In the genomic region with DNA sequence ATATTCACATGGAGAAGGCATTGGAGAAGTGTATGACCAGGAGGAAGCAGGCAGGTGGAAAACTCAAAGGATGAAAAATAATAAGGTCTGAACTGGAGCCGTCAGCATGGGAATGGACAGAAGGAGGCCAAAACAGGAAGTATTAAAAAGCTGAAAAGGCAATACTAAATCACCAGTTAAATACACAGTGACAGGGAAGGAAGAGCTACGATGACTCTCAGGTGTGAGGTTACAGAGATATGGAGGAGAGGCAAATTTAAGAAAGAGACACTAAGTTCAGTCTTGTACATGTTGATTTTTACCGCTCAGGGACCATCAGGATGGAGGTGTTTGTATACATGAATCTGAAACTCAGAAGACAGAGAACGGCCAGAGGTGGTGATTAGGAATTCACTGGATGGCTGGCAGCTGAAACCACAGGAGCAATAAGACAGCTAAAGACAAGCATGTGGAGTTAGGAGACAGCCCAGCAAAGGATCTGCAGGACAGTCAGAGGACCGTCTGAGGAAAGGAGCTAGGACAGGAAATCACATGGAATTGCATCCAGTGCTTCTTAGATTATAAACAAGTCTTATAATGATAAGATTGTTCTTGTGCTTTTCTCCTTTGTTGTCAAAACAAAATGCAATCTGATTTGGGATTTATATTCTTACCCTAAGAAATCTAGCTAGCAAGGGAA, we compare ENCODE assay signal across 25 cellular contexts. TPM values are rescaled to one million over a fixed set of nuclear protein-coding genes. Genes with fewer than 3 reads are reported as not detected.
DNase-seq lines count a peak whose midpoint lies in the region; ATAC-seq and TF ChIP-seq lines count a peak whose summit lies in the region.
"Had no signal": no experiment of that assay in that cellular context is flagged by ENCODE, and none has a peak within 500 bp of the region (broad histone marks: within the 10 kb centered on the region; RNA-seq: fewer than 3 reads in every experiment).

No MANE protein-coding gene starts in this region.

- DNase-seq in WTC11 (ENCODE audit: low spot score) = no peak
- DNase-seq in glomerular visceral epithelial cell (ENCODE audit: extremely low spot score) = peak; percentile 22
- no peak for DNase-seq in osteoblast (ENCODE audit: insufficient read length, low spot score, missing footprints)
- no peak for DNase-seq in NK-92 (lab: John Stamatoyannopoulos, UW; ENCODE audit: unreplicated experiment)
- no peak for DNase-seq in islet precursor cell
- DNase-seq in GM19238 (ENCODE audit: insufficient read length, low spot score) = no peak
- DNase-seq: activated CD4-positive, CD25-positive, alpha-beta regulatory T cell; activated CD8-positive, alpha-beta T cell treated with anti-CD3 and anti-CD28 coated beads, Interleukin-2, amount 10 ng/mL, durations not matched to agents 7 days and 5 days; activated gamma-delta T cell treated with Interleukin-2 at 50 U/mL for 16 hours; brain microvascular endothelial cell; C1 segment of cervical spinal cord; Calu3; heart right ventricle; lower lobe of right lung; NCI-H2081 treated with DMSO at 0.1 percent for 48 hours; NCI-H446; NK-92 treated with Interleukin-12 subunit alpha and Interleukin-12 subunit beta, amount 100 ng/mL, for 24 hours; RPMI8226; SK-N-SH; stimulated activated CD4-positive, alpha-beta T cell treated with anti-CD3 and anti-CD28 coated beads, Interleukin-2, amount 100 ng/mL, for 24 hours; T-helper 9 cell had no signal

- WGBS in HUES64 = 40% methylated on average over 5 of the region's 5 CpGs

- no peaks in the 10 kb centered on the region for H3K79me2 ChIP-seq in osteoblast (ENCODE audit: insufficient read depth, low read length)

- H3K9me3 Mint-ChIP-seq in WTC11 = no peaks in the 10 kb centered on the region
- H3K9me3 Mint-ChIP-seq: stimulated activated effector memory CD8-positive, alpha-beta T cell treated with anti-CD3 and anti-CD28 coated beads, Interleukin-12 subunit alpha, Interleukin-12 subunit beta, amount 100 ng/mL, for 72 hours had no signal

- H3K9ac ChIP-seq in HUES64 (ENCODE audit: low read depth, low read length) = peak overlapping the region; percentile 13; the same call in 1 of the 2 replicates
- H3K9ac ChIP-seq: SK-N-SH had no signal

- no peaks in the 10 kb centered on the region; the same call in 1 of the 2 replicates for H3K27me3 Mint-ChIP-seq in WTC11 (ENCODE audit: low read depth)

- no peaks in the 10 kb centered on the region for H4K20me1 ChIP-seq in osteoblast (ENCODE audit: insufficient read depth, low read length)

- H3K4me2 ChIP-seq in osteoblast (ENCODE audit: insufficient read depth, low read length) = no peak overlapping the region
- H3K4me2 ChIP-seq: SK-N-SH had no signal

- H3K27ac ChIP-seq in HUES64 (ENCODE audit: low read depth, low read length) (peak overlapping the region; percentile 85), osteoblast (ENCODE audit: low read depth, low read length) (no peak overlapping the region)
- H3K27ac ChIP-seq: brain microvascular endothelial cell, lower lobe of right lung, neutrophil had no signal

- peaks cover 55% of the 10 kb centered on the region for H3K4me1 ChIP-seq in HUES64 (ENCODE audit: insufficient read depth, low read length)
- H3K4me1 ChIP-seq in osteoblast (ENCODE audit: insufficient read depth, low read length) = peaks cover 16% of the 10 kb centered on the region

- peaks cover 73% of the 10 kb centered on the region for H3K4me1 Mint-ChIP-seq in WTC11
- H3K4me1 Mint-ChIP-seq: stimulated activated effector memory CD8-positive, alpha-beta T cell treated with anti-CD3 and anti-CD28 coated beads, Interleukin-12 subunit alpha, Interleukin-12 subunit beta, amount 100 ng/mL, for 72 hours had no signal

- no peak overlapping the region for H3K4me3 ChIP-seq in HUES64 (ENCODE audit: low read length)
- H3K4me3 ChIP-seq in osteoblast (ENCODE audit: insufficient read depth, low read length) = no peak overlapping the region
- H3K4me3 ChIP-seq: heart right ventricle, lower lobe of right lung, skin epidermis had no signal

- 0 out of 2 replicates have a peak overlapping the region, but pooled peaks have one; percentile 2 for H3K4me3 Mint-ChIP-seq in WTC11
- H3K4me3 Mint-ChIP-seq: activated CD8-positive, alpha-beta T cell treated with anti-CD3 and anti-CD28 coated beads, Interleukin-2, amount 10 ng/mL, durations not matched to agents 7 days and 5 days; stimulated activated effector memory CD8-positive, alpha-beta T cell treated with anti-CD3 and anti-CD28 coated beads, Interleukin-12 subunit alpha, Interleukin-12 subunit beta, amount 100 ng/mL, for 72 hours had no signal

- H3K36me3 ChIP-seq in HUES64 (ENCODE audit: insufficient read depth, low read length) (no peaks in the 10 kb centered on the region), osteoblast (ENCODE audit: insufficient read depth, low read length) (no peaks in the 10 kb centered on the region)
- H3K36me3 ChIP-seq: brain microvascular endothelial cell, heart right ventricle, lower lobe of right lung, neutrophil had no signal

- H3K36me3 Mint-ChIP-seq in WTC11 = no peaks in the 10 kb centered on the region
- H3K36me3 Mint-ChIP-seq: stimulated activated effector memory CD8-positive, alpha-beta T cell treated with anti-CD3 and anti-CD28 coated beads, Interleukin-12 subunit alpha, Interleukin-12 subunit beta, amount 100 ng/mL, for 72 hours had no signal

- POLR2A ChIA-PET in WTC11 (lab: Charles Lee) = interaction anchor here (0.7 kb wide), 1 partner anchor 1057 kb away, joined by 3 read pairs; no protein-coding TSS in a partner anchor

- peak overlapping the region; percentile 69 for H3K27ac Mint-ChIP-seq in WTC11
- H3K27ac Mint-ChIP-seq: activated CD8-positive, alpha-beta T cell treated with anti-CD3 and anti-CD28 coated beads, Interleukin-2, amount 10 ng/mL, durations not matched to agents 7 days and 5 days; stimulated activated effector memory CD8-positive, alpha-beta T cell treated with anti-CD3 and anti-CD28 coated beads, Interleukin-12 subunit alpha, Interleukin-12 subunit beta, amount 100 ng/mL, for 72 hours had no signal

- CTCF ChIA-PET in WTC11 (lab: Charles Lee) = interaction anchor here (0.9 to 4.0 kb wide), 8 partner anchors 15 to 1057 kb away, joined by 4 to 22 read pairs (median 6); a partner anchor contains a TSS

- peaks cover 9% of the 10 kb centered on the region; the same call in 1 of the 2 replicates for H3K27me3 ChIP-seq in HUES64 (ENCODE audit: insufficient read depth, low read length)
- H3K27me3 ChIP-seq in osteoblast (ENCODE audit: insufficient read depth, low read length) = peaks cover 16% of the 10 kb centered on the region
- H3K27me3 ChIP-seq: brain microvascular endothelial cell, neutrophil had no signal

- H3K9me3 ChIP-seq in HUES64 (ENCODE audit: insufficient read depth, low read depth, low read length) = no peaks in the 10 kb centered on the region
- H3K9me3 ChIP-seq in osteoblast (ENCODE audit: low read depth, low read length) = no peaks in the 10 kb centered on the region
- H3K9me3 ChIP-seq: heart right ventricle, lower lobe of right lung, neutrophil, SK-N-SH had no signal

- TF ChIP-seq CTCF in WTC11 (IDR thresholded peaks at IDR 0.05) = no peak
- no peak for TF ChIP-seq CTCF in osteoblast (IDR thresholded peaks at IDR 0.05; ENCODE audit: extremely low read depth, low read depth, low read length)

- no peak for ATAC-seq in WTC11
- ATAC-seq: activated CD8-positive, alpha-beta T cell treated with anti-CD3 and anti-CD28 coated beads, Interleukin-2, amount 10 ng/mL, durations not matched to agents 7 days and 5 days; heart right ventricle; lower lobe of right lung; stimulated activated effector memory CD8-positive, alpha-beta T cell treated with anti-CD3 and anti-CD28 coated beads, Interleukin-12 subunit alpha, Interleukin-12 subunit beta, amount 100 ng/mL, for 72 hours had no signal

- peak overlapping the region; percentile 31 for H2AFZ ChIP-seq in osteoblast (ENCODE audit: low read length)

TF ChIP-seq in WTC11, 78 proteins besides CTCF, POLR2A, EP300 and RAD21 (continues in another document):
- TF ChIP-seq, protein P1, sequence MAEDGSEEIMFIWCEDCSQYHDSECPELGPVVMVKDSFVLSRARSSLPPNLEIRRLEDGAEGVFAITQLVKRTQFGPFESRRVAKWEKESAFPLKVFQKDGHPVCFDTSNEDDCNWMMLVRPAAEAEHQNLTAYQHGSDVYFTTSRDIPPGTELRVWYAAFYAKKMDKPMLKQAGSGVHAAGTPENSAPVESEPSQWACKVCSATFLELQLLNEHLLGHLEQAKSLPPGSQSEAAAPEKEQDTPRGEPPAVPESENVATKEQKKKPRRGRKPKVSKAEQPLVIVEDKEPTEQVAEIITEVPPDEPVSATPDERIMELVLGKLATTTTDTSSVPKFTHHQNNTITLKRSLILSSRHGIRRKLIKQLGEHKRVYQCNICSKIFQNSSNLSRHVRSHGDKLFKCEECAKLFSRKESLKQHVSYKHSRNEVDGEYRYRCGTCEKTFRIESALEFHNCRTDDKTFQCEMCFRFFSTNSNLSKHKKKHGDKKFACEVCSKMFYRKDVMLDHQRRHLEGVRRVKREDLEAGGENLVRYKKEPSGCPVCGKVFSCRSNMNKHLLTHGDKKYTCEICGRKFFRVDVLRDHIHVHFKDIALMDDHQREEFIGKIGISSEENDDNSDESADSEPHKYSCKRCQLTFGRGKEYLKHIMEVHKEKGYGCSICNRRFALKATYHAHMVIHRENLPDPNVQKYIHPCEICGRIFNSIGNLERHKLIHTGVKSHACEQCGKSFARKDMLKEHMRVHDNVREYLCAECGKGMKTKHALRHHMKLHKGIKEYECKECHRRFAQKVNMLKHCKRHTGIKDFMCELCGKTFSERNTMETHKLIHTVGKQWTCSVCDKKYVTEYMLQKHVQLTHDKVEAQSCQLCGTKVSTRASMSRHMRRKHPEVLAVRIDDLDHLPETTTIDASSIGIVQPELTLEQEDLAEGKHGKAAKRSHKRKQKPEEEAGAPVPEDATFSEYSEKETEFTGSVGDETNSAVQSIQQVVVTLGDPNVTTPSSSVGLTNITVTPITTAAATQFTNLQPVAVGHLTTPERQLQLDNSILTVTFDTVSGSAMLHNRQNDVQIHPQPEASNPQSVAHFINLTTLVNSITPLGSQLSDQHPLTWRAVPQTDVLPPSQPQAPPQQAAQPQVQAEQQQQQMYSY (CRISPR knock-in tag; IDR thresholded peaks at IDR 0.05) = no peak
- TF ChIP-seq GRHL2 (CRISPR knock-in tag; IDR thresholded peaks at IDR 0.05; ENCODE audit: insufficient replicate concordance, severe bottlenecking) (no peak), ZNF138 (CRISPR knock-in tag; conservative IDR thresholded peaks at IDR 0.05) (no peak), ZNF671 (CRISPR knock-in tag; IDR thresholded peaks at IDR 0.05) (no peak), ETV6 (CRISPR knock-in tag; IDR thresholded peaks at IDR 0.05) (no peak), SMAD3 (CRISPR knock-in tag; IDR thresholded peaks at IDR 0.05; ENCODE audit: borderline replicate concordance) (no peak)

RNA-seq across cellular contexts. Expression of a gene that starts 33.9 kb away (rescaled TPM):
- polyA plus RNA-seq in HUES64 (2013, experiment 1 of 2) = 59.6 TPM
- polyA plus RNA-seq in HUES64 (2013, experiment 2 of 2) = 83.2 TPM
- total RNA-seq in WTC11 (2021) = 55.4 to 62.0 TPM (median 57.0 TPM) in 3 replicates
- 7.6 and 8.5 TPM in 2 replicates for total RNA-seq in osteoblast
